Comparison of ENCODE assay signal across 34 cellular contexts in genomic region chrX:134382821-134383220, GRCh38.
"Had no signal": no experiment of that assay in that cellular context is flagged by ENCODE, and none has a peak within 500 bp of the region (broad histone marks: within the 10 kb centered on the region; RNA-seq: fewer than 3 reads in every experiment).

No MANE protein-coding gene starts in this region.

- H3K4me3 ChIP-seq: MG63 had no signal

- H3K27me3 ChIP-seq: MG63 had no signal

- H3K9me3 ChIP-seq: MG63 had no signal

- DNase-seq: Karpas-422, Kasumi-1, MG63, MM.1S, MV-4-11, NCI-H1048, NCI-H1092, NCI-H1092 treated with DMSO at 0.1 percent for 48 hours, NCI-H1105, NCI-H1105 treated with DMSO at 0.1 percent for 48 hours, NCI-H1417, NCI-H1417 treated with DMSO at 0.1 percent for 48 hours, NCI-H1436, NCI-H1436 treated with DMSO at 0.1 percent for 48 hours, NCI-H146, NCI-H1694, NCI-H1694 treated with DMSO at 0.1 percent for 48 hours, NCI-H187, NCI-H187 treated with DMSO at 0.1 percent for 48 hours, NCI-H1930, NCI-H2029, NCI-H2029 treated with DMSO at 0.1 percent for 48 hours, NCI-H2081, NCI-H2081 treated with DMSO at 0.1 percent for 48 hours, NCI-H2107, NCI-H2171, NCI-H2171 treated with DMSO at 0.1 percent for 48 hours, NCI-H2227 treated with DMSO at 0.1 percent for 48 hours, NCI-H226, NCI-H345, NCI-H446, NCI-H446 treated with DMSO at 0.1 percent for 48 hours, NCI-H510A, NCI-H510A treated with DMSO at 0.1 percent for 48 hours had no signal
